ENCODE assay signal across 1 cellular context in the genomic region with DNA sequence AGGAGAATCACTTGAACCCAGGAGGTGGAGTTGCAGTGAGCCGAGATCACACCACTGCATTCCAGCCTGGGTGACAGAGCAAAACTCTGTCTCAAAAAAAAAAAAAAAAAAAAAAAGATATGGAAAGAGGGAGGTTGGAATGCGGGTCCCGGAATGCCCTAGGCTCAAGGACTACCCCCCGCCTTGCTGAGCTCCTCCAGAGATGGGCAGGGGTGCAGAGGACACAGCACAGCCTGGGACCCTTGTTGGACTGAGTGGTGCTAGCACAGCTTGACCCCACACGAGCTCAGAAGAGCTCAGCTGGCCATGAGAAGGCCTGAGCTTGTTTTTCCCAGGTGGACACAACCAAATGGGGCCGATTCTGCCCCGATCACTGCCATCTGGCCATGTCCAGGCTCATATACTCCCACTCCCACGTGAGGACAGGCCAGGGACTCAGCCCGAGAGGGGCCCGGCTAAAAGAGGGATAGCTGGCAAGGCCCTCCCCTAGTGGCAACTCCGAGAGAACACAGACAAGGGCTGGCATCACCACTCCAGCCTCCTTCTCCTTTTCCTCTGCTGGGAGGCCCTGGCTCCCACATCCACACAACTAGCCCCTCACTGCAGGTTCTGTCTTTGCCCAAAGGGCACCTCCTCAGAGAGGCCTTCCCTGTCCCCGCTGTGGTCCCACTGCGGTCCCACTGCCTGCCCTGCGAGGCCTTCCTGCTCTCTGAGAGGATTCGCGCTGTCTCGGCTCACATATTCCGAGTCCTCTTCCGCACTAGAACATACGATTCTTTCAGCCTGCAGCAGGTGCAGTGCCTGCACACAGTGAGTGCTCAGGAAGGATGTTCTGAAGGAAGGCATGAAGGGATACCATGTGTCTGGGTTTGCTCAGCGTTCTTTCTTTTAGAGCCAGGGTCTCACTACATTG.
TF ChIP-seq lines count a peak whose summit lies in the region.

No MANE protein-coding gene starts in this region.

TF ChIP-seq in WTC11, 78 proteins besides CTCF, POLR2A, EP300 and RAD21:
- TF ChIP-seq, protein P1, sequence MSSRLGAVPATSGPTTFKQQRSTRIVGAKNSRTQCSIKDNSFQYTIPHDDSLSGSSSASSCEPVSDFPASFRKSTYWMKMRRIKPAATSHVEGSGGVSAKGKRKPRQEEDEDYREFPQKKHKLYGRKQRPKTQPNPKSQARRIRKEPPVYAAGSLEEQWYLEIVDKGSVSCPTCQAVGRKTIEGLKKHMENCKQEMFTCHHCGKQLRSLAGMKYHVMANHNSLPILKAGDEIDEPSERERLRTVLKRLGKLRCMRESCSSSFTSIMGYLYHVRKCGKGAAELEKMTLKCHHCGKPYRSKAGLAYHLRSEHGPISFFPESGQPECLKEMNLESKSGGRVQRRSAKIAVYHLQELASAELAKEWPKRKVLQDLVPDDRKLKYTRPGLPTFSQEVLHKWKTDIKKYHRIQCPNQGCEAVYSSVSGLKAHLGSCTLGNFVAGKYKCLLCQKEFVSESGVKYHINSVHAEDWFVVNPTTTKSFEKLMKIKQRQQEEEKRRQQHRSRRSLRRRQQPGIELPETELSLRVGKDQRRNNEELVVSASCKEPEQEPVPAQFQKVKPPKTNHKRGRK (CRISPR knock-in tag; IDR thresholded peaks at IDR 0.05; ENCODE audit: borderline replicate concordance) = no peak
- TF ChIP-seq, protein P2, sequence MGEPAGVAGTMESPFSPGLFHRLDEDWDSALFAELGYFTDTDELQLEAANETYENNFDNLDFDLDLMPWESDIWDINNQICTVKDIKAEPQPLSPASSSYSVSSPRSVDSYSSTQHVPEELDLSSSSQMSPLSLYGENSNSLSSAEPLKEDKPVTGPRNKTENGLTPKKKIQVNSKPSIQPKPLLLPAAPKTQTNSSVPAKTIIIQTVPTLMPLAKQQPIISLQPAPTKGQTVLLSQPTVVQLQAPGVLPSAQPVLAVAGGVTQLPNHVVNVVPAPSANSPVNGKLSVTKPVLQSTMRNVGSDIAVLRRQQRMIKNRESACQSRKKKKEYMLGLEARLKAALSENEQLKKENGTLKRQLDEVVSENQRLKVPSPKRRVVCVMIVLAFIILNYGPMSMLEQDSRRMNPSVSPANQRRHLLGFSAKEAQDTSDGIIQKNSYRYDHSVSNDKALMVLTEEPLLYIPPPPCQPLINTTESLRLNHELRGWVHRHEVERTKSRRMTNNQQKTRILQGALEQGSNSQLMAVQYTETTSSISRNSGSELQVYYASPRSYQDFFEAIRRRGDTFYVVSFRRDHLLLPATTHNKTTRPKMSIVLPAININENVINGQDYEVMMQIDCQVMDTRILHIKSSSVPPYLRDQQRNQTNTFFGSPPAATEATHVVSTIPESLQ (CRISPR knock-in tag; IDR thresholded peaks at IDR 0.05) = no peak
- TF ChIP-seq ZNF423 (CRISPR knock-in tag; IDR thresholded peaks at IDR 0.05) (no peak), ZNF671 (CRISPR knock-in tag; IDR thresholded peaks at IDR 0.05) (no peak), RORB (CRISPR knock-in tag; IDR thresholded peaks at IDR 0.05) (no peak), ZNF263 (CRISPR knock-in tag; IDR thresholded peaks at IDR 0.05; ENCODE audit: low read depth) (no peak), NR2C2 (CRISPR knock-in tag; IDR thresholded peaks at IDR 0.05) (no peak), JUN (CRISPR knock-in tag; IDR thresholded peaks at IDR 0.05) (no peak), MYBL2 (CRISPR knock-in tag; IDR thresholded peaks at IDR 0.05) (no peak), GTF2I (CRISPR knock-in tag; conservative IDR thresholded peaks at IDR 0.05) (no peak)
- TF ChIP-seq, protein P3, sequence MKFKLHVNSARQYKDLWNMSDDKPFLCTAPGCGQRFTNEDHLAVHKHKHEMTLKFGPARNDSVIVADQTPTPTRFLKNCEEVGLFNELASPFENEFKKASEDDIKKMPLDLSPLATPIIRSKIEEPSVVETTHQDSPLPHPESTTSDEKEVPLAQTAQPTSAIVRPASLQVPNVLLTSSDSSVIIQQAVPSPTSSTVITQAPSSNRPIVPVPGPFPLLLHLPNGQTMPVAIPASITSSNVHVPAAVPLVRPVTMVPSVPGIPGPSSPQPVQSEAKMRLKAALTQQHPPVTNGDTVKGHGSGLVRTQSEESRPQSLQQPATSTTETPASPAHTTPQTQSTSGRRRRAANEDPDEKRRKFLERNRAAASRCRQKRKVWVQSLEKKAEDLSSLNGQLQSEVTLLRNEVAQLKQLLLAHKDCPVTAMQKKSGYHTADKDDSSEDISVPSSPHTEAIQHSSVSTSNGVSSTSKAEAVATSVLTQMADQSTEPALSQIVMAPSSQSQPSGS (CRISPR knock-in tag; IDR thresholded peaks at IDR 0.05; ENCODE audit: borderline replicate concordance, low read depth) = no peak
